In genomic region chr5:37222181-37222580, GRCh38 we compare ENCODE assay signal across 25 cellular contexts.
"Had no signal": no experiment of that assay in that cellular context is flagged by ENCODE, and none has a peak within 500 bp of the region (broad histone marks: within the 10 kb centered on the region; RNA-seq: fewer than 3 reads in every experiment).

No MANE protein-coding gene starts in this region.

- H3K27ac ChIP-seq: coronary artery, epithelial cell of prostate, esophagus squamous epithelium, gastrocnemius medialis, heart right ventricle, left lung, lower lobe of right lung had no signal

- H3K4me3 ChIP-seq: coronary artery, esophagus squamous epithelium, gastrocnemius medialis, heart right ventricle, left lung, lower lobe of right lung had no signal

- FAIRE-seq: colon, endometrium, islet of Langerhans, keratinocyte had no signal

- H3K27me3 ChIP-seq: esophagus squamous epithelium, gastrocnemius medialis, heart right ventricle, left lung had no signal

- ATAC-seq: effector memory CD8-positive, alpha-beta T cell; esophagus mucosa; gastrocnemius medialis; heart right ventricle; left cardiac atrium; left lung; left ventricle myocardium superior; lower lobe of right lung; naive thymus-derived CD4-positive, alpha-beta T cell had no signal

- H3K4me1 ChIP-seq: esophagus squamous epithelium, gastrocnemius medialis, heart right ventricle, left lung, lower lobe of right lung had no signal

- H3K9me3 ChIP-seq: esophagus squamous epithelium, gastrocnemius medialis, heart right ventricle, left lung, lower lobe of right lung had no signal

- DNase-seq: effector CD8-positive, alpha-beta T cell; effector memory CD8-positive, alpha-beta T cell; endodermal cell; esophagus squamous epithelium; foreskin fibroblast; foreskin melanocyte; gastrocnemius medialis; glutamatergic neuron; head of caudate nucleus; heart right ventricle; hippocampal formation; left cardiac atrium; left lung; left ventricle myocardium superior; lower lobe of right lung; mesenchymal stem cell; midbrain; naive thymus-derived CD4-positive, alpha-beta T cell had no signal
